ENCODE assay signal across 1 cellular context in genomic region chr19:47471733-47472457, GRCh38.
A peak's percentile ranks its signal among the peaks of the same experiment; 100 is the strongest.
TF ChIP-seq lines count a peak whose summit lies in the region.

Gene SLC8A2 (minus strand): TSS chr19:47471893. CDS start chr19:47466403, 5,490 bp downstream.

TF ChIP-seq in HepG2, 621 proteins besides CTCF, POLR2A, EP300 and RAD21 (continued from another document and continues in another):
- TF ChIP-seq UBTF (CRISPR knock-in tag; IDR thresholded peaks at IDR 0.05), result no peak
- no peak for TF ChIP-seq ZNF24 (IDR thresholded peaks at IDR 0.05)
- TF ChIP-seq ISL2 (CRISPR knock-in tag; IDR thresholded peaks at IDR 0.05), result no peak
- TF ChIP-seq ZMYM3 (CRISPR knock-in tag; IDR thresholded peaks at IDR 0.05), result peak; percentile 69
- TF ChIP-seq NFYC (CRISPR knock-in tag; IDR thresholded peaks at IDR 0.05), result no peak
- no peak for TF ChIP-seq JUN (CRISPR knock-in tag; IDR thresholded peaks at IDR 0.05)
- no peak for TF ChIP-seq CENPT (CRISPR knock-in tag; IDR thresholded peaks at IDR 0.05; ENCODE audit: low read depth)
- no peak for TF ChIP-seq AHDC1 (CRISPR knock-in tag; IDR thresholded peaks at IDR 0.05; ENCODE audit: borderline replicate concordance)
- TF ChIP-seq AFF4 (CRISPR knock-in tag; IDR thresholded peaks at IDR 0.05), result no peak
- TF ChIP-seq RORA (CRISPR knock-in tag; IDR thresholded peaks at IDR 0.05), result no peak
- TF ChIP-seq TBX2 (CRISPR knock-in tag; IDR thresholded peaks at IDR 0.05; ENCODE audit: borderline replicate concordance), result peak; percentile 45; the same call in 1 of the 2 replicates
- no peak for TF ChIP-seq ZNF280B (CRISPR knock-in tag; IDR thresholded peaks at IDR 0.05; ENCODE audit: borderline replicate concordance)
- peak; percentile 78 for TF ChIP-seq HDAC1 (CRISPR knock-in tag; IDR thresholded peaks at IDR 0.05)
- TF ChIP-seq ARID4A (CRISPR knock-in tag; IDR thresholded peaks at IDR 0.05; ENCODE audit: borderline replicate concordance), result peak; percentile 68; the same call in 1 of the 2 replicates
- peak; percentile 46 for TF ChIP-seq ZNF687 (CRISPR knock-in tag; IDR thresholded peaks at IDR 0.05)
- peak; percentile 55; the same call in 1 of the 2 replicates for TF ChIP-seq ZNF746 (CRISPR knock-in tag; IDR thresholded peaks at IDR 0.05)
- no peak for TF ChIP-seq TEAD2 (CRISPR knock-in tag; IDR thresholded peaks at IDR 0.05)
- TF ChIP-seq ZNF225 (CRISPR knock-in tag; IDR thresholded peaks at IDR 0.05), result no peak; the same call in 1 of the 2 replicates
- TF ChIP-seq SMARCE1 (IDR thresholded peaks at IDR 0.05; ENCODE audit: borderline replicate concordance), result no peak
- no peak for TF ChIP-seq ZNF564 (CRISPR knock-in tag; IDR thresholded peaks at IDR 0.05)
- no peak for TF ChIP-seq E2F5 (CRISPR knock-in tag; conservative IDR thresholded peaks at IDR 0.05)
- no peak for TF ChIP-seq RARG (CRISPR knock-in tag; IDR thresholded peaks at IDR 0.05; ENCODE audit: low read depth)
- TF ChIP-seq JUNB (CRISPR knock-in tag; IDR thresholded peaks at IDR 0.05; ENCODE audit: borderline replicate concordance), result no peak
- TF ChIP-seq PAX8 (CRISPR knock-in tag; IDR thresholded peaks at IDR 0.05; ENCODE audit: borderline replicate concordance), result no peak
- no peak for TF ChIP-seq ZNF136 (CRISPR knock-in tag; IDR thresholded peaks at IDR 0.05; ENCODE audit: low read depth)
